ENCODE assay signal across 22 cellular contexts in the genomic region with DNA sequence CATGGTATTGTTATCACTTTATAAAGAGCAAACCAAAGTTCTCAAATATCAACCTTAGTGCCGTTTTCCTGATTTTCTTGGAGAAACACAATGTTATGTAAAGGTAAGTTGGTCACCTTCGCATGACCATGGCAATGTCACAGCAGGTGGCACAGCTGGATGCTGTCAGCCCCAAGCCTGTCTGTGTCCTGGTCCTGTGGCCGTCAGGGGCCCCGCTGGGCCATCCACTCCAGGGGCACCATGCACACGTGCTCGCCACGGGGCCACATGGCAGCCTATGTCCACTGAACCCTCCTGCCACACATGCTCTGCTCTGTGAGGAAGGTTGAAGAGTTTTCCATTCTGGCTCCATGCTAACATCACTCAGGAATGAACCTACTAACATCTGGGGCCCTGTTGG.
"Had no signal": no experiment of that assay in that cellular context is flagged by ENCODE, and none has a peak within 500 bp of the region (broad histone marks: within the 10 kb centered on the region; RNA-seq: fewer than 3 reads in every experiment).

No MANE protein-coding gene starts in this region.

- H3K4me3 ChIP-seq: breast epithelium, Peyer's patch, SJCRH30 had no signal

- H3K27ac ChIP-seq: breast epithelium, KMS-11, Peyer's patch, RWPE1, SJCRH30 had no signal

- H3K9me3 ChIP-seq: Peyer's patch, SJCRH30 had no signal

- H3K27me3 ChIP-seq: breast epithelium, Peyer's patch, SJCRH30 had no signal

- H3K27ac Mint-ChIP-seq: activated CD8-positive, alpha-beta T cell treated with anti-CD3 and anti-CD28 coated beads, Interleukin-2, amount 10 ng/mL, durations not matched to agents 7 days and 5 days; activated naive CD4-positive, alpha-beta T cell treated with anti-CD3 and anti-CD28 coated beads, Interleukin-2, amount 10 ng/mL, durations not matched to agents 7 days and 5 days; activated naive CD8-positive, alpha-beta T cell treated with anti-CD3 and anti-CD28 coated beads for 36 hours; activated T-helper 2 cell treated with anti-CD3 and anti-CD28 coated beads, Interferon-gamma antibody, Interleukin-2, Interleukin-4, amounts not matched to agents 10 μg/mL and 5 μg/mL and 100 μg/mL, durations not matched to agents 14 hours and 24 hours and 36 hours; T-helper 1 cell treated with Interleukin-12 subunit alpha and Interleukin-12 subunit beta and Interleukin-4 antibody, amounts not matched to agents 30 μg/mL and 1 μg/mL, for 36 hours had no signal

- H3K36me3 ChIP-seq: breast epithelium, Peyer's patch, SJCRH30 had no signal

- H3K9me3 Mint-ChIP-seq: activated T-cell treated with anti-CD3 and anti-CD28 coated beads, Interleukin-2, amount 50 U/mL, for 4 hours had no signal

- H3K27me3 Mint-ChIP-seq: activated naive CD4-positive, alpha-beta T cell treated with anti-CD3 and anti-CD28 coated beads, Interleukin-2, amount 10 ng/mL, durations not matched to agents 7 days and 5 days; activated naive CD8-positive, alpha-beta T cell treated with anti-CD3 and anti-CD28 coated beads for 36 hours had no signal

- H3K4me3 Mint-ChIP-seq: activated CD8-positive, alpha-beta T cell treated with anti-CD3 and anti-CD28 coated beads, Interleukin-2, amount 10 ng/mL, durations not matched to agents 7 days and 5 days; activated naive CD4-positive, alpha-beta T cell treated with anti-CD3 and anti-CD28 coated beads, Interleukin-2, amount 10 ng/mL, durations not matched to agents 7 days and 5 days; activated naive CD8-positive, alpha-beta T cell treated with anti-CD3 and anti-CD28 coated beads for 36 hours; activated T-cell treated with anti-CD3 and anti-CD28 coated beads, Interleukin-2, amount 50 U/mL, for 4 hours; T-helper 1 cell treated with Interleukin-12 subunit alpha and Interleukin-12 subunit beta and Interleukin-4 antibody, amounts not matched to agents 30 μg/mL and 1 μg/mL, for 36 hours had no signal

- DNase-seq: activated CD4-positive, alpha-beta T cell treated with anti-CD3 and anti-CD28 coated beads for 48 hours; activated CD4-positive, alpha-beta T cell treated with anti-CD3 and anti-CD28 coated beads, Interleukin-2, amount 50 U/mL, for 4 hours; activated CD4-positive, CD25-positive, alpha-beta regulatory T cell treated with anti-CD3 and anti-CD28 coated beads, Interleukin-2, amount 50 U/mL, for 72 hours; activated CD8-positive, alpha-beta T cell treated with anti-CD3 and anti-CD28 coated beads, Interleukin-2, amount 10 ng/mL, durations not matched to agents 7 days and 5 days; activated gamma-delta T cell treated with Interleukin-2 at 50 U/mL for 16 hours; activated naive CD4-positive, alpha-beta T cell treated with anti-CD3 and anti-CD28 coated beads, Interleukin-2, amount 10 ng/mL, durations not matched to agents 7 days and 5 days; activated naive CD8-positive, alpha-beta T cell treated with anti-CD3 and anti-CD28 coated beads for 36 hours; activated T-cell treated with anti-CD3 and anti-CD28 coated beads, Interleukin-2, amount 50 U/mL, for 4 hours; caudate nucleus; NCI-H1092; NCI-H1436; NCI-H1694 treated with DMSO at 0.1 percent for 48 hours; NCI-H2029 treated with DMSO at 0.1 percent for 48 hours; NCI-H510A treated with DMSO at 0.1 percent for 48 hours; NCI-H69; SJCRH30 had no signal

- ATAC-seq: activated CD8-positive, alpha-beta T cell treated with anti-CD3 and anti-CD28 coated beads, Interleukin-2, amount 10 ng/mL, durations not matched to agents 7 days and 5 days; activated T-cell treated with anti-CD3 and anti-CD28 coated beads, Interleukin-2, amount 50 U/mL, for 4 hours had no signal

- H3K4me1 Mint-ChIP-seq: activated naive CD4-positive, alpha-beta T cell treated with anti-CD3 and anti-CD28 coated beads, Interleukin-2, amount 10 ng/mL, durations not matched to agents 7 days and 5 days; activated naive CD8-positive, alpha-beta T cell treated with anti-CD3 and anti-CD28 coated beads for 36 hours had no signal
